In genomic region chr6:149032599-149033405, GRCh38 we compare ENCODE assay signal across 8 cellular contexts.
DNase-seq lines count a peak whose midpoint lies in the region; ATAC-seq and TF ChIP-seq lines count a peak whose summit lies in the region.

No MANE protein-coding gene starts in this region.

- no peaks in the 10 kb centered on the region for H3K9me3 Mint-ChIP-seq in GM23338
- H3K9me3 Mint-ChIP-seq in activated T-helper 1 cell treated with anti-CD3 and anti-CD28 coated beads, Interleukin-12 subunit alpha, Interleukin-12 subunit beta, Interleukin-2, Interleukin-4 antibody, amounts not matched to agents 30 ng/mL and 10 ng/mL and 1 ng/mL, durations not matched to agents 14 hours and 24 hours and 36 hours, result no peaks in the 10 kb centered on the region
- H3K9me3 Mint-ChIP-seq in stimulated activated naive CD8-positive, alpha-beta T cell treated with anti-CD3 and anti-CD28 coated beads, Interleukin-15, Interleukin-2, amounts not matched to agents 100 ng/mL and 50 ng/mL, for 24 hours, result no peaks in the 10 kb centered on the region
- H3K9me3 Mint-ChIP-seq in naive thymus-derived CD8-positive, alpha-beta T cell, result no peaks in the 10 kb centered on the region

- H3K27me3 Mint-ChIP-seq in GM23338 (ENCODE audit: insufficient read depth, low read depth, poor library complexity), result peaks cover 4% of the 10 kb centered on the region
- no peaks in the 10 kb centered on the region for H3K27me3 Mint-ChIP-seq in activated T-helper 1 cell treated with anti-CD3 and anti-CD28 coated beads, Interleukin-12 subunit alpha, Interleukin-12 subunit beta, Interleukin-2, Interleukin-4 antibody, amounts not matched to agents 30 ng/mL and 10 ng/mL and 1 ng/mL, durations not matched to agents 14 hours and 24 hours and 36 hours (ENCODE audit: insufficient read depth)
- H3K27me3 Mint-ChIP-seq in stimulated activated naive CD8-positive, alpha-beta T cell treated with anti-CD3 and anti-CD28 coated beads, Interleukin-15, Interleukin-2, amounts not matched to agents 100 ng/mL and 50 ng/mL, for 24 hours, result no peaks in the 10 kb centered on the region
- no peaks in the 10 kb centered on the region for H3K27me3 Mint-ChIP-seq in naive thymus-derived CD8-positive, alpha-beta T cell

- no peak overlapping the region for H3K4me2 ChIP-seq in GM23338

- H3K9me2 ChIP-seq in GM23338 (ENCODE audit: insufficient read depth), result no peaks in the 10 kb centered on the region

- no peak for ATAC-seq in GM23338
- no peak for ATAC-seq in naive thymus-derived CD8-positive, alpha-beta T cell

- H3K36me3 ChIP-seq in GM23338 (ENCODE audit: insufficient read depth), result no peaks in the 10 kb centered on the region

- no peak overlapping the region for H3K4me3 Mint-ChIP-seq in GM23338
- H3K4me3 Mint-ChIP-seq in activated T-helper 1 cell treated with anti-CD3 and anti-CD28 coated beads, Interleukin-12 subunit alpha, Interleukin-12 subunit beta, Interleukin-2, Interleukin-4 antibody, amounts not matched to agents 30 ng/mL and 10 ng/mL and 1 ng/mL, durations not matched to agents 14 hours and 24 hours and 36 hours, result peak overlapping the region; percentile 82
- peak overlapping the region; percentile 77 for H3K4me3 Mint-ChIP-seq in stimulated activated naive CD8-positive, alpha-beta T cell treated with anti-CD3 and anti-CD28 coated beads, Interleukin-15, Interleukin-2, amounts not matched to agents 100 ng/mL and 50 ng/mL, for 24 hours
- H3K4me3 Mint-ChIP-seq in naive thymus-derived CD8-positive, alpha-beta T cell, result peak overlapping the region in 1 of 10 donors; percentile 52

- H3K27ac Mint-ChIP-seq in GM23338, result peak overlapping the region; percentile 88
- H3K27ac Mint-ChIP-seq in activated T-helper 1 cell treated with anti-CD3 and anti-CD28 coated beads, Interleukin-12 subunit alpha, Interleukin-12 subunit beta, Interleukin-2, Interleukin-4 antibody, amounts not matched to agents 30 ng/mL and 10 ng/mL and 1 ng/mL, durations not matched to agents 14 hours and 24 hours and 36 hours, result peak overlapping the region; percentile 89
- peak overlapping the region; percentile 92 for H3K27ac Mint-ChIP-seq in stimulated activated naive CD8-positive, alpha-beta T cell treated with anti-CD3 and anti-CD28 coated beads, Interleukin-15, Interleukin-2, amounts not matched to agents 100 ng/mL and 50 ng/mL, for 24 hours
- peak overlapping the region in 3 of 10 donors; percentile 21 to 53 (median 32) for H3K27ac Mint-ChIP-seq in naive thymus-derived CD8-positive, alpha-beta T cell

- H3K36me3 Mint-ChIP-seq in GM23338 (ENCODE audit: low read depth), result peaks cover 3% of the 10 kb centered on the region; the same call in 1 of the 3 replicates
- peaks cover 11% of the 10 kb centered on the region for H3K36me3 Mint-ChIP-seq in activated T-helper 1 cell treated with anti-CD3 and anti-CD28 coated beads, Interleukin-12 subunit alpha, Interleukin-12 subunit beta, Interleukin-2, Interleukin-4 antibody, amounts not matched to agents 30 ng/mL and 10 ng/mL and 1 ng/mL, durations not matched to agents 14 hours and 24 hours and 36 hours (ENCODE audit: low read depth)
- no peaks in the 10 kb centered on the region for H3K36me3 Mint-ChIP-seq in stimulated activated naive CD8-positive, alpha-beta T cell treated with anti-CD3 and anti-CD28 coated beads, Interleukin-15, Interleukin-2, amounts not matched to agents 100 ng/mL and 50 ng/mL, for 24 hours (ENCODE audit: low read depth)
- no peaks in the 10 kb centered on the region for H3K36me3 Mint-ChIP-seq in naive thymus-derived CD8-positive, alpha-beta T cell

- no peak for DNase-seq in GM23338 (ENCODE audit: low spot score)
- peak; percentile 47 to 60 for DNase-seq in Kasumi-1 (lab: John Stamatoyannopoulos, UW)
- DNase-seq in activated T-helper 1 cell treated with anti-CD3 and anti-CD28 coated beads, Interleukin-12 subunit alpha, Interleukin-12 subunit beta, Interleukin-2, Interleukin-4 antibody, amounts not matched to agents 30 ng/mL and 10 ng/mL and 1 ng/mL, durations not matched to agents 14 hours and 24 hours and 36 hours (ENCODE audit: low spot score), result peak; percentile 46
- peak; percentile 84 for DNase-seq in kidney glomerular epithelial cell (lab: John Stamatoyannopoulos, UW)
- no peak for DNase-seq in cortex of kidney (lab: John Stamatoyannopoulos, UW)
- DNase-seq in naive thymus-derived CD8-positive, alpha-beta T cell, result no peak

- no peak for TF ChIP-seq CTCF in GM12875 (IDR thresholded peaks at IDR 0.05; ENCODE audit: borderline replicate concordance, insufficient read depth, low read depth, low read length)
- TF ChIP-seq CTCF in GM23338 (conservative IDR thresholded peaks at IDR 0.05; ENCODE audit: low read depth in 2 of 2), result no peak

- H3K79me2 ChIP-seq in GM23338 (replicated peaks; ENCODE audit: insufficient read depth), result no peaks in the 10 kb centered on the region

- POLR2A ChIA-PET in naive thymus-derived CD8-positive, alpha-beta T cell (lab: Charles Lee), result no interaction called here

- H3K4me3 ChIP-seq in GM12875 (ENCODE audit: low read depth, low read length), result peak overlapping the region; percentile 58
- no peak overlapping the region for H3K4me3 ChIP-seq in GM23338

- H4K20me1 ChIP-seq in GM23338 (replicated peaks; ENCODE audit: insufficient read depth), result no peaks in the 10 kb centered on the region; the same call in 1 of the 2 replicates

- intact Hi-C loops in activated T-helper 1 cell treated with anti-CD3 and anti-CD28 coated beads, Interleukin-12 subunit alpha, Interleukin-12 subunit beta, Interleukin-2, Interleukin-4 antibody, amounts not matched to agents 30 ng/mL and 10 ng/mL and 1 ng/mL, durations not matched to agents 14 hours and 24 hours and 36 hours (cut with micrococcal nuclease), result loop anchor here (1.0 to 5.0 kb wide), 19 partner anchors 14 to 684 kb away; partner anchors contain the start of genes LATS1, PPIL4 and ZC3H12D

- no peaks in the 10 kb centered on the region for H3F3A ChIP-seq in GM23338 (replicated peaks; ENCODE audit: low read depth)

- H3K4me1 Mint-ChIP-seq in GM23338, result peaks cover 53% of the 10 kb centered on the region
- H3K4me1 Mint-ChIP-seq in activated T-helper 1 cell treated with anti-CD3 and anti-CD28 coated beads, Interleukin-12 subunit alpha, Interleukin-12 subunit beta, Interleukin-2, Interleukin-4 antibody, amounts not matched to agents 30 ng/mL and 10 ng/mL and 1 ng/mL, durations not matched to agents 14 hours and 24 hours and 36 hours (ENCODE audit: low read depth), result peaks cover 89% of the 10 kb centered on the region
- H3K4me1 Mint-ChIP-seq in stimulated activated naive CD8-positive, alpha-beta T cell treated with anti-CD3 and anti-CD28 coated beads, Interleukin-15, Interleukin-2, amounts not matched to agents 100 ng/mL and 50 ng/mL, for 24 hours (ENCODE audit: low read depth), result peaks cover 68% of the 10 kb centered on the region
- H3K4me1 Mint-ChIP-seq in naive thymus-derived CD8-positive, alpha-beta T cell, result peaks cover 2 to 30% (median 6%) of the 10 kb centered on the region in 4 donors

- H3K27ac ChIP-seq in GM23338 (ENCODE audit: low read depth), result no peak overlapping the region

- peaks cover 26% of the 10 kb centered on the region for H3K4me1 ChIP-seq in GM23338 (ENCODE audit: insufficient read depth)

- no peaks in the 10 kb centered on the region for H3K27me3 ChIP-seq in GM23338 (ENCODE audit: insufficient read depth)

- no peak overlapping the region for H2AFZ ChIP-seq in GM23338

TF ChIP-seq in GM23338, 12 proteins besides CTCF, POLR2A, EP300 and RAD21:
- TF ChIP-seq ZNF331 (CRISPR knock-in tag; IDR thresholded peaks at IDR 0.05; ENCODE audit: low read depth) (no peak), CREB1 (CRISPR knock-in tag; IDR thresholded peaks at IDR 0.05; ENCODE audit: low read depth) (no peak), EZH2phosphoT487 (IDR thresholded peaks at IDR 0.05; ENCODE audit: unreplicated experiment) (no peak), EZH2 (IDR thresholded peaks at IDR 0.05; ENCODE audit: low read depth, unreplicated experiment) (no peak), JUNB (IDR thresholded peaks at IDR 0.05; ENCODE audit: unreplicated experiment) (no peak), NANOG (IDR thresholded peaks at IDR 0.05; ENCODE audit: borderline replicate concordance) (no peak), POLR2AphosphoS5 (IDR thresholded peaks at IDR 0.05; ENCODE audit: low read depth) (no peak), ZNF114 (CRISPR knock-in tag; IDR thresholded peaks at IDR 0.05) (no peak)
- TF ChIP-seq, protein P1, sequence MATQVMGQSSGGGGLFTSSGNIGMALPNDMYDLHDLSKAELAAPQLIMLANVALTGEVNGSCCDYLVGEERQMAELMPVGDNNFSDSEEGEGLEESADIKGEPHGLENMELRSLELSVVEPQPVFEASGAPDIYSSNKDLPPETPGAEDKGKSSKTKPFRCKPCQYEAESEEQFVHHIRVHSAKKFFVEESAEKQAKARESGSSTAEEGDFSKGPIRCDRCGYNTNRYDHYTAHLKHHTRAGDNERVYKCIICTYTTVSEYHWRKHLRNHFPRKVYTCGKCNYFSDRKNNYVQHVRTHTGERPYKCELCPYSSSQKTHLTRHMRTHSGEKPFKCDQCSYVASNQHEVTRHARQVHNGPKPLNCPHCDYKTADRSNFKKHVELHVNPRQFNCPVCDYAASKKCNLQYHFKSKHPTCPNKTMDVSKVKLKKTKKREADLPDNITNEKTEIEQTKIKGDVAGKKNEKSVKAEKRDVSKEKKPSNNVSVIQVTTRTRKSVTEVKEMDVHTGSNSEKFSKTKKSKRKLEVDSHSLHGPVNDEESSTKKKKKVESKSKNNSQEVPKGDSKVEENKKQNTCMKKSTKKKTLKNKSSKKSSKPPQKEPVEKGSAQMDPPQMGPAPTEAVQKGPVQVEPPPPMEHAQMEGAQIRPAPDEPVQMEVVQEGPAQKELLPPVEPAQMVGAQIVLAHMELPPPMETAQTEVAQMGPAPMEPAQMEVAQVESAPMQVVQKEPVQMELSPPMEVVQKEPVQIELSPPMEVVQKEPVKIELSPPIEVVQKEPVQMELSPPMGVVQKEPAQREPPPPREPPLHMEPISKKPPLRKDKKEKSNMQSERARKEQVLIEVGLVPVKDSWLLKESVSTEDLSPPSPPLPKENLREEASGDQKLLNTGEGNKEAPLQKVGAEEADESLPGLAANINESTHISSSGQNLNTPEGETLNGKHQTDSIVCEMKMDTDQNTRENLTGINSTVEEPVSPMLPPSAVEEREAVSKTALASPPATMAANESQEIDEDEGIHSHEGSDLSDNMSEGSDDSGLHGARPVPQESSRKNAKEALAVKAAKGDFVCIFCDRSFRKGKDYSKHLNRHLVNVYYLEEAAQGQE (IDR thresholded peaks at IDR 0.05; ENCODE audit: unreplicated experiment), result no peak

Comparison
In these comparisons a context has a peak if more than half of its experiments do, and no peak if none do; other contexts are left out.
1. DNase-seq: peak in Kasumi-1 (2 of 2), activated T-helper 1 cell treated with anti-CD3 and anti-CD28 coated beads, Interleukin-12 subunit alpha, Interleukin-12 subunit beta, Interleukin-2, Interleukin-4 antibody, amounts not matched to agents 30 ng/mL and 10 ng/mL and 1 ng/mL, durations not matched to agents 14 hours and 24 hours and 36 hours (single experiment) and kidney glomerular epithelial cell (single experiment); none in GM23338 (single experiment), cortex of kidney (single experiment) and naive thymus-derived CD8-positive, alpha-beta T cell (0 of 10).